21 cellular contexts compared by ENCODE assay signal in genomic region chr6:115821798-115822197, GRCh38.
A peak's percentile ranks its signal among the peaks of the same experiment; 100 is the strongest.
DNase-seq lines count a peak whose midpoint lies in the region; ATAC-seq, FAIRE-seq and TF ChIP-seq lines count a peak whose summit lies in the region.
"Had no signal": no experiment of that assay in that cellular context is flagged by ENCODE, and none has a peak within 500 bp of the region (broad histone marks: within the 10 kb centered on the region; RNA-seq: fewer than 3 reads in every experiment).

No MANE protein-coding gene starts in this region.

- POLR2A ChIA-PET in HepG2 (lab: Yijun Ruan, JAX) = no interaction called here
- POLR2A ChIA-PET in MCF 10A (lab: Yijun Ruan, JAX) = no interaction called here

- H3K4me2 ChIP-seq in hepatocyte (peak overlapping the region; percentile 55), HepG2 (ENCODE audit: low read depth, low read length) (no peak overlapping the region)
- H3K4me2 ChIP-seq: A549; BLaER1 treated with 17β-estradiol and CSF1 and Interleukin-3, amounts not matched to agents 10 nM and 100 nM had no signal

- H3K4me3 Mint-ChIP-seq in MCF 10A (ENCODE audit: unreplicated experiment) = no peak overlapping the region
- H3K4me3 Mint-ChIP-seq: B cell; CD4-positive, alpha-beta T cell; CD8-positive, alpha-beta T cell had no signal

- ATAC-seq in HepG2 (peak; percentile 68), right lobe of liver (peak; percentile 97 to 99 (median 98))
- ATAC-seq: A549; CD8-positive, alpha-beta T cell had no signal

- no peaks in the 10 kb centered on the region for H3K9me3 ChIP-seq in hepatocyte (ENCODE audit: low read depth)
- H3K9me3 ChIP-seq in HepG2 (ENCODE audit: low read length) = no peaks in the 10 kb centered on the region
- no peaks in the 10 kb centered on the region for H3K9me3 ChIP-seq in right lobe of liver
- no peaks in the 10 kb centered on the region for H3K9me3 ChIP-seq in effector memory CD4-positive, alpha-beta T cell (ENCODE audit: control insufficient read depth, low read length)
- H3K9me3 ChIP-seq: A549, Caco-2 had no signal

- no peaks in the 10 kb centered on the region for H3K36me3 ChIP-seq in hepatocyte (replicated peaks; ENCODE audit: insufficient read depth, low read depth)
- no peaks in the 10 kb centered on the region for H3K36me3 ChIP-seq in HepG2 (replicated peaks in 1 of 2; ENCODE audit: control insufficient read depth in 1 of 2, insufficient read depth in 2 of 2, low read length in 2 of 2)
- H3K36me3 ChIP-seq in right lobe of liver = no peaks in the 10 kb centered on the region
- H3K36me3 ChIP-seq in effector memory CD4-positive, alpha-beta T cell (ENCODE audit: control insufficient read depth, insufficient read depth, low read length) = no peaks in the 10 kb centered on the region
- H3K36me3 ChIP-seq: BLaER1 treated with 17β-estradiol and CSF1 and Interleukin-3, amounts not matched to agents 10 nM and 100 nM had no signal

- TF ChIP-seq RAD21 in HepG2 (CRISPR knock-in tag; IDR thresholded peaks at IDR 0.05) = no peak

- in situ Hi-C loops in HepG2 (cut with HindIII; ENCODE audit: extremely low pct_ligation_motif_present, low pct_unique_long_range_greater_than_20kb) = no loop called here

- H3K9me3 Mint-ChIP-seq in MCF 10A (ENCODE audit: unreplicated experiment) = no peaks in the 10 kb centered on the region

- no peak overlapping the region for H3K4me3 ChIP-seq in hepatocyte
- H3K4me3 ChIP-seq in HepG2 (replicated peaks in 1 of 3; ENCODE audit: insufficient read depth in 1 of 3, low read depth in 2 of 3, low read length in 3 of 3) = no peak overlapping the region
- H3K4me3 ChIP-seq in right lobe of liver = no peak overlapping the region
- H3K4me3 ChIP-seq in effector memory CD4-positive, alpha-beta T cell (ENCODE audit: insufficient read depth, low read depth, low read length, poor library complexity, severe bottlenecking) = no peak overlapping the region
- H3K4me3 ChIP-seq: A549; BLaER1 treated with 17β-estradiol and CSF1 and Interleukin-3, amounts not matched to agents 10 nM and 100 nM had no signal

- peaks cover 25% of the 10 kb centered on the region for H3K27me3 Mint-ChIP-seq in MCF 10A (ENCODE audit: insufficient read depth, unreplicated experiment)
- H3K27me3 Mint-ChIP-seq: B cell; CD4-positive, alpha-beta T cell had no signal

- BruUV-seq in HepG2 (replicated peaks; lab: Mats Ljungman, UMichigan) = no TSS peak
- no TSS peak for BruUV-seq in MCF 10A (replicated peaks; lab: Mats Ljungman, UMichigan)

- H3K9me2 ChIP-seq in hepatocyte (replicated peaks; ENCODE audit: insufficient read depth) = no peaks in the 10 kb centered on the region

- H2AFZ ChIP-seq in hepatocyte (no peak overlapping the region), HepG2 (ENCODE audit: low read length) (no peak overlapping the region)

- CTCF ChIA-PET in HepG2 (lab: Yijun Ruan, JAX; ENCODE audit: low intra/inter-chr PET ratio, low total read pairs) = no interaction called here
- CTCF ChIA-PET in MCF 10A (lab: Yijun Ruan, JAX) = no interaction called here

- no peak for TF ChIP-seq EP300 in HepG2 (IDR thresholded peaks at IDR 0.05; ENCODE audit: low read depth in 2 of 2, low read length in 2 of 2)
- TF ChIP-seq EP300 in HepG2 (CRISPR knock-in tag; IDR thresholded peaks at IDR 0.05; ENCODE audit: borderline replicate concordance) = no peak

- no peak overlapping the region for H3K27ac Mint-ChIP-seq in MCF 10A (ENCODE audit: low read depth, unreplicated experiment)
- H3K27ac Mint-ChIP-seq: B cell; CD4-positive, alpha-beta T cell; CD8-positive, alpha-beta T cell had no signal

- H3K4me1 ChIP-seq in hepatocyte (ENCODE audit: insufficient read depth) (no peaks in the 10 kb centered on the region), HepG2 (ENCODE audit: insufficient read depth, low read length) (0 out of 2 replicates have a peak, but pooled peaks cover 5% of the 10 kb centered on the region), right lobe of liver (peaks cover 0 to 15% (median 5%) of the 10 kb centered on the region in 4 donors)
- H3K4me1 ChIP-seq in effector memory CD4-positive, alpha-beta T cell (ENCODE audit: control insufficient read depth, insufficient read depth, low read length, poor library complexity, severe bottlenecking) = no peaks in the 10 kb centered on the region
- H3K4me1 ChIP-seq: A549; BLaER1 treated with 17β-estradiol and CSF1 and Interleukin-3, amounts not matched to agents 10 nM and 100 nM; Caco-2 had no signal

- H3K27ac ChIP-seq in hepatocyte (no peak overlapping the region), HepG2 (ENCODE audit: extremely low read length, insufficient read depth, low read length) (no peak overlapping the region), right lobe of liver (peak overlapping the region in 2 of 3 donors; percentile 41 to 64)
- H3K27ac ChIP-seq in effector memory CD4-positive, alpha-beta T cell (ENCODE audit: insufficient read depth, low read length, poor library complexity, severe bottlenecking) = no peak overlapping the region
- H3K27ac ChIP-seq: 22Rv1; A549; BLaER1 treated with 17β-estradiol and CSF1 and Interleukin-3, amounts not matched to agents 10 nM and 100 nM; C4-2B had no signal

- H3K36me3 Mint-ChIP-seq in MCF 10A (ENCODE audit: insufficient read depth, unreplicated experiment) = no peaks in the 10 kb centered on the region
- H3K36me3 Mint-ChIP-seq: CD8-positive, alpha-beta T cell had no signal

- DNase-seq in hepatocyte (ENCODE audit: low spot score) (no peak), HepG2 (ENCODE audit: low spot score) (peak; percentile 3), right lobe of liver (no peak), MCF 10A (ENCODE audit: unreplicated experiment) (no peak)
- no peak for DNase-seq in effector memory CD4-positive, alpha-beta T cell
- DNase-seq: AML-193; Caco-2; Calu3; CD4-positive, alpha-beta T cell; CD8-positive, alpha-beta T cell; DMS79 treated with DMSO at 0.1 percent for 48 hours; GF-D8 had no signal

- H3K4me1 Mint-ChIP-seq in MCF 10A (ENCODE audit: insufficient read depth, unreplicated experiment) = no peaks in the 10 kb centered on the region
- H3K4me1 Mint-ChIP-seq: B cell had no signal

- H3K79me2 ChIP-seq in hepatocyte = no peaks in the 10 kb centered on the region
- no peaks in the 10 kb centered on the region for H3K79me2 ChIP-seq in HepG2 (ENCODE audit: insufficient read depth, low read length)

- WGBS in hepatocyte (ENCODE audit: low lambda C conversion rate, missing lambda C conversion rate) = 77% methylated on average over 2 of the region's 2 CpGs
- 1% methylated on average over 2 of the region's 2 CpGs for WGBS in HepG2 (ENCODE audit: low lambda C conversion rate)
- WGBS in right lobe of liver (ENCODE audit: insufficient coverage, low coverage, low lambda C conversion rate, missing lambda C conversion rate) = 25% methylated on average over 2 of the region's 2 CpGs

- H3K27me3 ChIP-seq in hepatocyte (no peaks in the 10 kb centered on the region), HepG2 (ENCODE audit: control insufficient read depth in 1 of 2, insufficient read depth in 2 of 2, low read length in 2 of 2) (no peaks in the 10 kb centered on the region; a peak in 1 of 5 replicates), right lobe of liver (no peaks in the 10 kb centered on the region)
- no peaks in the 10 kb centered on the region for H3K27me3 ChIP-seq in effector memory CD4-positive, alpha-beta T cell (replicated peaks; ENCODE audit: control insufficient read depth, insufficient read depth, low read length, poor library complexity, severe bottlenecking)
- H3K27me3 ChIP-seq: BLaER1 treated with 17β-estradiol and CSF1 and Interleukin-3, amounts not matched to agents 10 nM and 100 nM had no signal

- TF ChIP-seq CTCF in hepatocyte (IDR thresholded peaks at IDR 0.05; ENCODE audit: poor library complexity) (no peak), HepG2 (CRISPR knock-in tag; IDR thresholded peaks at IDR 0.05) (no peak), right lobe of liver (IDR thresholded peaks at IDR 0.05) (no peak), MCF 10A (IDR thresholded peaks at IDR 0.05; ENCODE audit: unreplicated experiment) (no peak)

- TF ChIP-seq POLR2A in HepG2 (IDR thresholded peaks at IDR 0.05; ENCODE audit: insufficient read depth in 1 of 2, low read depth in 2 of 2, low read length in 2 of 2) (no peak), right lobe of liver (IDR thresholded peaks at IDR 0.05) (no peak)

- intact Hi-C loops in HepG2 (cut with micrococcal nuclease; ENCODE audit: unreplicated experiment) = no loop called here
- intact Hi-C loops in right lobe of liver (cut with DNase I) = no loop called here
- intact Hi-C loops in MCF 10A (cut with micrococcal nuclease) = no loop called here

- no peaks in the 10 kb centered on the region for H4K20me1 ChIP-seq in hepatocyte (ENCODE audit: insufficient read depth, poor library complexity, severe bottlenecking)
- H4K20me1 ChIP-seq in HepG2 (ENCODE audit: insufficient read depth, low read length) = no peaks in the 10 kb centered on the region
- H4K20me1 ChIP-seq: BLaER1 treated with 17β-estradiol and CSF1 and Interleukin-3, amounts not matched to agents 10 nM and 100 nM had no signal

- H3K9ac ChIP-seq in HepG2 (ENCODE audit: insufficient read depth, low read depth, low read length) = no peak overlapping the region
- H3K9ac ChIP-seq: BLaER1 treated with 17β-estradiol and CSF1 and Interleukin-3, amounts not matched to agents 10 nM and 100 nM had no signal

- no peak for FAIRE-seq in HepG2 (lab: Jason Lieb, UNC)
- FAIRE-seq: A549, D721Med, G401.6, GM12891, GM19239 had no signal

TF ChIP-seq in HepG2, 621 proteins besides CTCF, POLR2A, EP300 and RAD21:
- no peak for TF ChIP-seq HNRNPK (IDR thresholded peaks at IDR 0.05; ENCODE audit: low read depth, low read length, poor library complexity, severe bottlenecking)
- no peak for TF ChIP-seq ZFY (CRISPR knock-in tag; IDR thresholded peaks at IDR 0.05)
- TF ChIP-seq ATM (IDR thresholded peaks at IDR 0.05; ENCODE audit: borderline replicate concordance) = no peak
- TF ChIP-seq HES4 (CRISPR knock-in tag; IDR thresholded peaks at IDR 0.05; ENCODE audit: borderline replicate concordance) = no peak

Comparison
In these comparisons a context has a peak if more than half of its experiments do, and no peak if none do; other contexts are left out.
1. H3K27ac ChIP-seq: peak in right lobe of liver (2 of 3); none in hepatocyte (single experiment), HepG2 (single experiment) and effector memory CD4-positive, alpha-beta T cell (single experiment).